ENCODE assay signal across 17 cellular contexts in genomic region chr6:41132254-41132653, GRCh38. TPM values are rescaled to one million over a fixed set of nuclear protein-coding genes. Genes with fewer than 3 reads are reported as not detected.
DNase-seq lines count a peak whose midpoint lies in the region; ATAC-seq and TF ChIP-seq lines count a peak whose summit lies in the region.
"Had no signal": no experiment of that assay in that cellular context is flagged by ENCODE, and none has a peak within 500 bp of the region (broad histone marks: within the 10 kb centered on the region; RNA-seq: fewer than 3 reads in every experiment).

No MANE protein-coding gene starts in this region.

- H3K36me3 ChIP-seq in WERI-Rb-1, result no peaks in the 10 kb centered on the region

- peak; percentile 50 for DNase-seq in DMS79 (lab: John Stamatoyannopoulos, UW)
- DNase-seq in NCI-H1105 (lab: John Stamatoyannopoulos, UW), result peak; percentile 87
- DNase-seq in NCI-H2081 treated with DMSO at 0.1 percent for 48 hours (lab: John Stamatoyannopoulos, UW), result peak; percentile 18
- peak; percentile 40 for DNase-seq in WERI-Rb-1
- DNase-seq in omental fat pad (ENCODE audit: low spot score), result no peak
- DNase-seq: C1 segment of cervical spinal cord, GDM1, MV-4-11, NCI-H774, Peyer's patch, Right ventricle myocardium superior, SK-N-SH, T-helper 1 cell had no signal

- TF ChIP-seq CTCF in WERI-Rb-1 (IDR thresholded peaks at IDR 0.05; ENCODE audit: low read depth, low read length) (no peak), omental fat pad (IDR thresholded peaks at IDR 0.05) (no peak)

- H3K9me3 ChIP-seq in WERI-Rb-1 (ENCODE audit: severe bottlenecking), result no peaks in the 10 kb centered on the region
- H3K9me3 ChIP-seq: Peyer's patch, SK-N-SH had no signal

- ATAC-seq in omental fat pad (ENCODE audit: low FRiP score), result no peak
- no peak for ATAC-seq in GM21360 (IDR thresholded peaks at IDR 0.05; ENCODE audit: unreplicated experiment)
- ATAC-seq in HG03095 (IDR thresholded peaks at IDR 0.05; ENCODE audit: unreplicated experiment), result no peak
- ATAC-seq: HCT116 had no signal

- H3K4me3 ChIP-seq in WERI-Rb-1 (ENCODE audit: low read depth, low read length), result no peak overlapping the region
- H3K4me3 ChIP-seq: Peyer's patch had no signal

- no peaks in the 10 kb centered on the region for H3K27me3 ChIP-seq in WERI-Rb-1 (ENCODE audit: insufficient read depth, low read depth, severe bottlenecking)
- H3K27me3 ChIP-seq: Peyer's patch had no signal

- no peak overlapping the region for H3K27ac ChIP-seq in WERI-Rb-1
- H3K27ac ChIP-seq: HL-60, Peyer's patch had no signal

RNA-seq across cellular contexts. Expression of gene TREML1, which starts 21.9 kb away (rescaled TPM):
- 1 to 10 TPM in 1 of 4 donors, under 1 TPM in 1, not detected in 2; 0.56 to 5.3 TPM for total RNA-seq in omental fat pad
- total RNA-seq: Peyer's patch, Right ventricle myocardium superior had no signal

RNA-seq across cellular contexts. Expression of gene TREM2, which starts 30.7 kb away (rescaled TPM):
- total RNA-seq in omental fat pad, result 100 to 1,000 TPM in 1 of 4 donors, 1 to 10 TPM in 2, not detected in 1; 3.1 to 119 (median 6.8) TPM

RNA-seq across cellular contexts. Expression of gene NFYA, which starts 59.5 kb away (rescaled TPM):
- total RNA-seq in omental fat pad, result 10 to 100 TPM; 16.3 to 25.9 (median 21.1) TPM
